Comparison of ENCODE assay signal across 22 cellular contexts in the genomic region with DNA sequence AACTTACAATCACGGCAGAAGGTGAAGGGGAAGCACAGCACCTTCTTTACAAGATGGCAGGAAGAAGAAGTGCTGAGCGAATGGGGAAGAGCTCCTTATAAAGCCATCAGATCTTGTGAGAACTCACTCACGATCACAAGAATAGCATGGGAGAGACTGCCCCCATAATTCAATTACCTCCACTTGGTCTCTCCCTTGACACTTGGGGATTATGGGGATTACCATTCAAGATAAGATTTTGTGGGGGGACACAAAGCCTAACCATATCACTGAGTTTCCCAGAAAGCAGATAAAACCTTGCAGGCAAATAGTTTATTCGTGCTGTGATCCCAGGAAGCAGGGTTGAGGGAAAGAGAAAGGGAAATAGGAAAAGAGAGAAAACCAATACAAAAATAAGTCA.
"Had no signal": no experiment of that assay in that cellular context is flagged by ENCODE, and none has a peak within 500 bp of the region (broad histone marks: within the 10 kb centered on the region; RNA-seq: fewer than 3 reads in every experiment).

No MANE protein-coding gene starts in this region.

- H3K4me1 ChIP-seq: esophagus squamous epithelium, gastrocnemius medialis, heart right ventricle, left lung, lower lobe of right lung had no signal

- H3K36me3 ChIP-seq: esophagus squamous epithelium, gastrocnemius medialis, heart right ventricle, left lung, lower lobe of right lung had no signal

- H3K27me3 ChIP-seq: dorsolateral prefrontal cortex, esophagus squamous epithelium, gastrocnemius medialis, heart right ventricle, left lung had no signal

- H3K4me3 ChIP-seq: coronary artery, dorsolateral prefrontal cortex, esophagus squamous epithelium, gastrocnemius medialis, heart right ventricle, left lung, lower lobe of right lung had no signal

- H3K27ac ChIP-seq: coronary artery, dorsolateral prefrontal cortex, epithelial cell of prostate, esophagus squamous epithelium, gastrocnemius medialis, heart right ventricle, left lung, lower lobe of right lung had no signal

- DNase-seq: dermis blood vessel endothelial cell; dorsolateral prefrontal cortex; effector CD4-positive, alpha-beta T cell; effector memory CD4-positive, alpha-beta T cell; erythroblast; esophagus squamous epithelium; foreskin fibroblast; foreskin melanocyte; gastrocnemius medialis; glutamatergic neuron; head of caudate nucleus; heart right ventricle; hippocampal formation; left cardiac atrium; left lung; left ventricle myocardium superior; lower lobe of right lung; mesenchymal stem cell; midbrain; naive thymus-derived CD4-positive, alpha-beta T cell had no signal
